Comparison of ENCODE assay signal across 20 cellular contexts in genomic region chr4:178958725-178959440, GRCh38.
"Had no signal": no experiment of that assay in that cellular context is flagged by ENCODE, and none has a peak within 500 bp of the region (broad histone marks: within the 10 kb centered on the region; RNA-seq: fewer than 3 reads in every experiment).

No MANE protein-coding gene starts in this region.

- ATAC-seq: HepG2 had no signal

- FAIRE-seq: HepG2, RCC 7860 had no signal

- DNase-seq: IMR-90, Kasumi-1, KG1, NCI-H1092, NCI-H1105 treated with DMSO at 0.1 percent for 48 hours, NCI-H1417 treated with DMSO at 0.1 percent for 48 hours, NCI-H146, NCI-H1694 treated with DMSO at 0.1 percent for 48 hours, NCI-H1930, NCI-H2081, NCI-H2107, NCI-H2227 treated with DMSO at 0.1 percent for 48 hours, NCI-H524, NCI-H526 treated with DMSO at 0.1 percent for 48 hours, NCI-H748 treated with DMSO at 0.1 percent for 48 hours, RPMI8226, SHP77, T-helper 2 cell had no signal
